ENCODE assay signal across 1 cellular context in the genomic region with DNA sequence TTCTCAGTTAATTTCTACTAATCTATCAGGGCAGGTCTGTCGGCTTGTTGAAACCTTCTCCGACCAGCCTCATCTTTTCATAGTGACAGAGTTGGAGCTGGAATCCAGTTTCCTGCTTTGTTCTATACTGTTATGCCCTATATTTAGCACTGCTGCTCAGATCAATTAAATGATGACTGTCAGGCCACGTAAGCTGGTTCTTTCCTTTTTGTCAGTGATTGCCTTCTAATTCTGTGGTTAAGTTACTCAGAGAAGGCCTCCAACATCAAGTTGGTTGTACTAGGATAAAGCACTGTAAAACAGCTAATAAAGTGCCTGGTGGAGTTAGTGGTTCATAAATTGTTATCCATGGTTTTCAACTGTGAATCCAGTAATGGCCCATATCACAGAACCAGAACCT.
TF ChIP-seq lines count a peak whose summit lies in the region.

No MANE protein-coding gene starts in this region.

TF ChIP-seq in H1, 55 proteins besides CTCF, POLR2A, EP300 and RAD21:
- TF ChIP-seq, protein P1, sequence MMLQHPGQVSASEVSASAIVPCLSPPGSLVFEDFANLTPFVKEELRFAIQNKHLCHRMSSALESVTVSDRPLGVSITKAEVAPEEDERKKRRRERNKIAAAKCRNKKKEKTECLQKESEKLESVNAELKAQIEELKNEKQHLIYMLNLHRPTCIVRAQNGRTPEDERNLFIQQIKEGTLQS (IDR thresholded peaks at IDR 0.05; ENCODE audit: insufficient read depth, low read depth, low read length) = no peak
- TF ChIP-seq SAP30 (IDR thresholded peaks at IDR 0.05; ENCODE audit: insufficient read depth, insufficient replicate concordance, low read length) (no peak), TCF12 (IDR thresholded peaks at IDR 0.05; ENCODE audit: low read depth, low read length) (no peak), PHF8 (conservative IDR thresholded peaks at IDR 0.05; ENCODE audit: low read depth, low read length) (no peak), MAX (IDR thresholded peaks at IDR 0.05) (no peak), BRCA1 (IDR thresholded peaks at IDR 0.05; ENCODE audit: low read depth, low read length) (no peak), NRF1 (IDR thresholded peaks at IDR 0.05; ENCODE audit: low read depth, low read length) (no peak), CTBP2 (IDR thresholded peaks at IDR 0.05; ENCODE audit: borderline replicate concordance, insufficient read depth, insufficient read length, low read length) (no peak), HDAC2 (IDR thresholded peaks at IDR 0.05; ENCODE audit: borderline replicate concordance in 1 of 2, low read depth in 2 of 2, low read length in 2 of 2) (no peak), JUND (IDR thresholded peaks at IDR 0.05; ENCODE audit: low read length) (no peak)
